ENCODE assay signal across 8 cellular contexts in the genomic region with DNA sequence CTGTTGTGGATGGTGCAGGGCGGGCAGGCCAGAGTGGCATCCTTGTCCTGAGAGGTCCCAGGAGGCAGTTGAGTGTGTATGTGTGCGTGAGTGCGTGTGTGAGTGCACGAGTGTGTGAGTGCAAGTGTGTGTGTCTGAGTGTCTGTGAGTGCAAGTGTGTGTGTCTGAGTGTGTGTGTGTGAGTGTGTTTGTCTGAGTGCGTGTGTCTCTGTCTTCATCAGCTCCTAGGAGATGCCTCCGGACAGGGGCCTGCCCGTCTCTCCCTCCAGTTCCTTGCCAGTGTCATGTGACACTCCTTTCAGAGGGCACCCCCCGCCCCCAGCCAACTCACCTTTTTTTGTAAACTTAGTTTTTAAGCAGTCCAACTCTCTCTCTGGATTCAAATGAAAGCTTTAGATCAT. TPM values are rescaled to one million over a fixed set of nuclear protein-coding genes. Genes with fewer than 3 reads are reported as not detected.
DNase-seq lines count a peak whose midpoint lies in the region; ATAC-seq, FAIRE-seq and TF ChIP-seq lines count a peak whose summit lies in the region.

No MANE protein-coding gene starts in this region.

- no peak overlapping the region for H3K4me3 ChIP-seq in right atrium auricular region
- H3K4me3 ChIP-seq in upper lobe of left lung: peak overlapping the region in 2 of 4 donors; percentile 18 to 23

- H3K36me3 Mint-ChIP-seq in mesothelial cell of epicardium: no peaks in the 10 kb centered on the region

- no peak for TF ChIP-seq EP300 in upper lobe of left lung (IDR thresholded peaks at IDR 0.05)

- no peaks in the 10 kb centered on the region for H3K27me3 ChIP-seq in right atrium auricular region
- no peaks in the 10 kb centered on the region for H3K27me3 ChIP-seq in upper lobe of left lung

- intact Hi-C loops in Right ventricle myocardium inferior (cut with DNase I): loop anchor here (5.0 kb wide), 1 partner anchor 46 kb away; no protein-coding TSS in a partner anchor

- TF ChIP-seq CTCF in right atrium auricular region (IDR thresholded peaks at IDR 0.05): no peak
- no peak for TF ChIP-seq CTCF in mesothelial cell of epicardium (IDR thresholded peaks at IDR 0.05; ENCODE audit: unreplicated experiment)
- TF ChIP-seq CTCF in upper lobe of left lung (IDR thresholded peaks at IDR 0.05): no peak

- H3K9me3 ChIP-seq in right atrium auricular region (no peaks in the 10 kb centered on the region), upper lobe of left lung (no peaks in the 10 kb centered on the region)

- peak overlapping the region; percentile 26 for H3K27ac Mint-ChIP-seq in mesothelial cell of epicardium

- no peak overlapping the region for H3K4me3 Mint-ChIP-seq in mesothelial cell of epicardium

- ATAC-seq in Right ventricle myocardium inferior (no peak), upper lobe of left lung (ENCODE audit: low FRiP score in 2 of 2) (no peak), GM19328 (IDR thresholded peaks at IDR 0.05; ENCODE audit: unreplicated experiment) (no peak)

- no peak for FAIRE-seq in urothelium cell line (lab: Jason Lieb, UNC)

- WGBS in upper lobe of left lung, 2 donors: 69 to 71% methylated on average over 8 of the region's 8 CpGs

- H3K27ac ChIP-seq in right atrium auricular region (peak overlapping the region; percentile 80), upper lobe of left lung (peak overlapping the region; percentile 76 to 85 (median 79))

- no peaks in the 10 kb centered on the region for H3K27me3 Mint-ChIP-seq in mesothelial cell of epicardium (ENCODE audit: low read depth)

- no peak for TF ChIP-seq POLR2A in upper lobe of left lung (IDR thresholded peaks at IDR 0.05)

- H3K4me1 Mint-ChIP-seq in mesothelial cell of epicardium: peaks cover 51% of the 10 kb centered on the region

- H3K36me3 ChIP-seq in right atrium auricular region (no peaks in the 10 kb centered on the region), upper lobe of left lung (no peaks in the 10 kb centered on the region)

- no peak for DNase-seq in right atrium auricular region (ENCODE audit: low spot score)
- DNase-seq in Right ventricle myocardium inferior (ENCODE audit: missing footprints): no peak
- peak; percentile 38 for DNase-seq in activated naive CD4-positive, alpha-beta T cell treated with anti-CD3 and anti-CD28 coated beads, Interleukin-2, amount 50 U/mL, for 16 hours
- DNase-seq in mesothelial cell of epicardium (ENCODE audit: low spot score in 2 of 2, unreplicated experiment in 2 of 2): no peak
- no peak for DNase-seq in upper lobe of left lung
- DNase-seq in NCI-H146 (lab: John Stamatoyannopoulos, UW): no peak
- no peak for DNase-seq in urothelium cell line (ENCODE audit: low spot score)

- H3K4me1 ChIP-seq in right atrium auricular region (peaks cover 0 to 96% of the 10 kb centered on the region in 2 donors), upper lobe of left lung (peaks cover 82 to 99% (median 85%) of the 10 kb centered on the region in 4 donors)

- no peaks in the 10 kb centered on the region for H3K9me3 Mint-ChIP-seq in mesothelial cell of epicardium

RNA-seq across cellular contexts. Expression of gene IGF2R, which starts 12.3 kb away (rescaled TPM):
- total RNA-seq in right atrium auricular region: 10 to 100 TPM; 47.9 to 48.9 TPM
- 63.1 TPM for total RNA-seq in Right ventricle myocardium inferior
- total RNA-seq in mesothelial cell of epicardium: 107 to 112 TPM (median 111 TPM) in 3 replicates
- total RNA-seq in upper lobe of left lung: 100 to 1,000 TPM; 103 to 150 (median 128) TPM
